Comparison of ENCODE assay signal across 1 cellular context in genomic region chr19:49441960-49442350, GRCh38.
TF ChIP-seq lines count a peak whose summit lies in the region.

No MANE protein-coding gene starts in this region.

TF ChIP-seq in HEK293, 187 proteins besides CTCF, POLR2A, EP300 and RAD21 (continued from another document):
- TF ChIP-seq ZNF175 (tag by site-specific recombination; IDR thresholded peaks at IDR 0.05) (no peak), ZBTB11 (tag by site-specific recombination; conservative IDR thresholded peaks at IDR 0.05; ENCODE audit: low read depth) (no peak; the same call in 1 of the 2 replicates), ZNF580 (tag by site-specific recombination; IDR thresholded peaks at IDR 0.05) (no peak), ZNF302 (tag by site-specific recombination; IDR thresholded peaks at IDR 0.05; ENCODE audit: low read depth) (no peak), ZNF664 (tag by site-specific recombination; IDR thresholded peaks at IDR 0.05) (no peak), KLF17 (tag by site-specific recombination; IDR thresholded peaks at IDR 0.05) (no peak), ZNF521 (tag by site-specific recombination; IDR thresholded peaks at IDR 0.05) (no peak), ZNF513 (tag by site-specific recombination; IDR thresholded peaks at IDR 0.05) (no peak), ZNF785 (tag by site-specific recombination; IDR thresholded peaks at IDR 0.05) (no peak), ZBTB1 (tag by site-specific recombination; IDR thresholded peaks at IDR 0.05) (no peak), PATZ1 (tag by site-specific recombination; IDR thresholded peaks at IDR 0.05) (no peak), MZF1 (tag by site-specific recombination; IDR thresholded peaks at IDR 0.05; ENCODE audit: borderline replicate concordance) (no peak), ZNF704 (tag by site-specific recombination; IDR thresholded peaks at IDR 0.05) (no peak), SETDB1 (IDR thresholded peaks at IDR 0.05; ENCODE audit: insufficient read length, low read length) (no peak), ZNF416 (tag by site-specific recombination; IDR thresholded peaks at IDR 0.05) (no peak), AEBP2 (tag by site-specific recombination; IDR thresholded peaks at IDR 0.05; ENCODE audit: borderline replicate concordance) (no peak), ZNF366 (tag by site-specific recombination; conservative IDR thresholded peaks at IDR 0.05) (peak; percentile 92), TRIM28 (IDR thresholded peaks at IDR 0.05; ENCODE audit: borderline replicate concordance, low read length) (no peak), ZNF391 (tag by site-specific recombination; IDR thresholded peaks at IDR 0.05; ENCODE audit: borderline replicate concordance, low read depth) (no peak), ZNF37A (tag by site-specific recombination; IDR thresholded peaks at IDR 0.05) (no peak), ZNF701 (tag by site-specific recombination; IDR thresholded peaks at IDR 0.05) (no peak), ZNF555 (tag by site-specific recombination; conservative IDR thresholded peaks at IDR 0.05) (no peak), ZNF639 (tag by site-specific recombination; IDR thresholded peaks at IDR 0.05) (no peak), ZNF558 (tag by site-specific recombination; IDR thresholded peaks at IDR 0.05) (no peak), PRDM10 (tag by site-specific recombination; IDR thresholded peaks at IDR 0.05) (no peak), KLF8 (tag by site-specific recombination; IDR thresholded peaks at IDR 0.05) (0 out of 2 replicates have a peak, but pooled peaks have one; percentile 8), ZBTB17 (tag by site-specific recombination; IDR thresholded peaks at IDR 0.05) (peak; percentile 89), KLF1 (tag by site-specific recombination; IDR thresholded peaks at IDR 0.05) (0 out of 2 replicates have a peak, but pooled peaks have one; percentile 4), PRDM2 (tag by site-specific recombination; IDR thresholded peaks at IDR 0.05; ENCODE audit: borderline replicate concordance) (no peak)
